ENCODE assay signal across 15 cellular contexts in the genomic region with DNA sequence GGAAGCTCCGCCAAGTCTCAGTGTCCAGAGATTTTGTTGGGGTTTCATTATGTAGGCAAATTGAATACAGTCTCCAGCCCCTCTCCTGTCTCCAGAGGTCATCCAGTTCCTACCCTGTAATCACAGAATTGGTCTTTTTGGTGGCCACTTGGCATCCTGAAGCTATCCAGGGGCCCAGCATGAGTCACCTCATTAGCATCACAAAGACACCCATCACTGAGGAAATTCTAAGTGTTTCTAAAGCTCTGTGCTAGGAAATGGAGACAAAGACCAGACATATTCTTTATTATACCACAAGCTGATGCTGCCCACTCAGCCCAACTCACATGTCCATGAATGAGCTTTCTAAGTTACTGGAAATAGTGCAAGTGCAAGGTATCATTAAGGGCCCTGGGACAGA. TPM values are rescaled to one million over a fixed set of nuclear protein-coding genes. Genes with fewer than 3 reads are reported as not detected.
DNase-seq lines count a peak whose midpoint lies in the region; ATAC-seq, FAIRE-seq and TF ChIP-seq lines count a peak whose summit lies in the region.
"Had no signal": no experiment of that assay in that cellular context is flagged by ENCODE, and none has a peak within 500 bp of the region (broad histone marks: within the 10 kb centered on the region; RNA-seq: fewer than 3 reads in every experiment).

No MANE protein-coding gene starts in this region.

- H2BK120ac ChIP-seq in H9 (ENCODE audit: low read depth, low read length, poor library complexity, severe bottlenecking), result no peak overlapping the region

- H3K4me1 ChIP-seq in A549, result peaks cover 25% of the 10 kb centered on the region; the same call in 2 of the 3 replicates
- no peaks in the 10 kb centered on the region; the same call in 1 of the 2 replicates for H3K4me1 ChIP-seq in H9 (ENCODE audit: insufficient read depth, low read length)
- H3K4me1 ChIP-seq in astrocyte (ENCODE audit: insufficient read depth, low read length), result peaks cover 5% of the 10 kb centered on the region
- H3K4me1 ChIP-seq in pancreas, result no peaks in the 10 kb centered on the region

- no peak for FAIRE-seq in A549 (lab: Jason Lieb, UNC)
- FAIRE-seq in astrocyte (lab: Jason Lieb, UNC), result no peak
- FAIRE-seq in pancreas (lab: Jason Lieb, UNC), result no peak

- H4K20me1 ChIP-seq in H9 (ENCODE audit: control insufficient read depth, insufficient read depth, insufficient read length) (no peaks in the 10 kb centered on the region), astrocyte (ENCODE audit: insufficient read depth, low read length) (no peaks in the 10 kb centered on the region)

- no peak overlapping the region for H2BK12ac ChIP-seq in H9 (ENCODE audit: insufficient read length, low read depth, low read length)

- CTCF ChIA-PET in A549 (lab: Yijun Ruan, JAX), result interaction anchor here (0.6 kb wide), 1 partner anchor 334 kb away, joined by 3 read pairs; no protein-coding TSS in a partner anchor

- H3K79me2 ChIP-seq in H9 (ENCODE audit: insufficient read depth, low read length) (no peaks in the 10 kb centered on the region), astrocyte (ENCODE audit: insufficient read depth, low read length) (no peaks in the 10 kb centered on the region)

- H2BK15ac ChIP-seq in H9 (ENCODE audit: low read depth, low read length), result no peak overlapping the region

- H3K14ac ChIP-seq in H9 (ENCODE audit: insufficient read depth, low read length), result no peak overlapping the region

- no peak overlapping the region for H4K8ac ChIP-seq in H9 (replicated peaks; ENCODE audit: insufficient read length, low read depth, low read length)

- 96% methylated on average over 1 of the region's 1 CpG for WGBS in A549 (ENCODE audit: missing lambda C conversion rate)
- no CpG with 5 or more reads among the region's 1 CpG for WGBS in H9 (ENCODE audit: extremely low coverage, insufficient read length, low lambda C conversion rate)
- WGBS in pancreas, 2 donors, result 98 to 100% methylated on average over 1 of the region's 1 CpG

- H2AK5ac ChIP-seq in H9 (ENCODE audit: insufficient read length, low read length), result no peak overlapping the region

- H3K9me3 ChIP-seq in A549 (no peaks in the 10 kb centered on the region), H9 (ENCODE audit: control insufficient read depth, low read depth, low read length) (no peaks in the 10 kb centered on the region), astrocyte (ENCODE audit: insufficient read depth, low read depth, low read length) (no peaks in the 10 kb centered on the region), pancreas (no peaks in the 10 kb centered on the region)
- H3K9me3 ChIP-seq: heart left ventricle had no signal

- TF ChIP-seq CTCF in A549 (IDR thresholded peaks at IDR 0.05) (no peak), H9 (conservative IDR thresholded peaks at IDR 0.05) (no peak), astrocyte (IDR thresholded peaks at IDR 0.05; ENCODE audit: insufficient read depth, low read depth, low read length) (no peak), pancreas (IDR thresholded peaks at IDR 0.05) (no peak)

- H3K27me3 ChIP-seq in H9 (ENCODE audit: insufficient read depth, low read length), result no peaks in the 10 kb centered on the region
- H3K27me3 ChIP-seq in astrocyte (ENCODE audit: insufficient read depth, low read length), result no peaks in the 10 kb centered on the region
- H3K27me3 ChIP-seq in pancreas, result no peaks in the 10 kb centered on the region
- H3K27me3 ChIP-seq: heart left ventricle had no signal

- no peak for TF ChIP-seq RAD21 in A549 (conservative IDR thresholded peaks at IDR 0.05 in 1 of 2, IDR thresholded peaks at IDR 0.05 in 1 of 2)

- ATAC-seq in A549 (no peak), pancreas (no peak), HG02885 (IDR thresholded peaks at IDR 0.05; ENCODE audit: poor library complexity, unreplicated experiment) (no peak)

- H3K4me1 Mint-ChIP-seq in H9 (peaks cover 6 to 17% of the 10 kb centered on the region in 2 experiments), astrocyte (ENCODE audit: low read depth, unreplicated experiment) (peaks cover 31% of the 10 kb centered on the region)

- no peaks in the 10 kb centered on the region for H3K79me1 ChIP-seq in H9 (ENCODE audit: insufficient read depth, low read depth, low read length, poor library complexity, severe bottlenecking)

- H3K4me3 ChIP-seq in A549 (no peak overlapping the region), astrocyte (ENCODE audit: insufficient read depth, low read depth, low read length) (no peak overlapping the region), pancreas (no peak overlapping the region)
- H3K4me3 ChIP-seq: heart left ventricle had no signal

- TF ChIP-seq POLR2A in A549 (IDR thresholded peaks at IDR 0.05; ENCODE audit: low read length), result no peak

- no peak overlapping the region for H3T11ph ChIP-seq in H9 (ENCODE audit: low read length)

- TF ChIP-seq EP300 in A549 (IDR thresholded peaks at IDR 0.05), result no peak

- H3K27ac Mint-ChIP-seq in H9, result no peak overlapping the region
- H3K27ac Mint-ChIP-seq in astrocyte (ENCODE audit: unreplicated experiment), result peak overlapping the region; percentile 89

- H3K4ac ChIP-seq in H9 (ENCODE audit: low read depth, low read length), result no peak overlapping the region

- H3K9ac ChIP-seq in H9 (ENCODE audit: extremely low read depth, insufficient read length, low read length) (no peak overlapping the region), astrocyte (ENCODE audit: low read length) (no peak overlapping the region)

- H3K27me3 Mint-ChIP-seq in H9 (ENCODE audit: low read depth) (no peaks in the 10 kb centered on the region; the same call in 1 of the 2 replicates), astrocyte (ENCODE audit: low read depth, unreplicated experiment) (no peaks in the 10 kb centered on the region)
- H3K27me3 Mint-ChIP-seq: activated CD4-positive, alpha-beta T cell treated with anti-CD3 and anti-CD28 coated beads, Interleukin-2, amount 10 ng/mL, durations not matched to agents 24 days and 14 days; dendritic cell treated with granulocyte-macrophage colony-stimulating factor and Interleukin-4, amounts not matched to agents 40 ng/mL and 50 ng/mL, for 4 days; IgD-negative memory B cell had no signal

- H3K56ac ChIP-seq in H9 (ENCODE audit: insufficient read length, low read depth, low read length), result no peak overlapping the region

- no peak overlapping the region for H3K18ac ChIP-seq in H9 (ENCODE audit: insufficient read length, low read depth, low read length)

- H3K4me2 ChIP-seq in A549 (peak overlapping the region; percentile 25), H9 (ENCODE audit: insufficient read depth, insufficient read length, low read length) (no peak overlapping the region), astrocyte (ENCODE audit: low read length) (peak overlapping the region; percentile 23)

- DNase-seq in A549 (ENCODE audit: low read depth in 1 of 2, low spot score in 1 of 2) (no peak), H9 (peak; percentile 63), astrocyte (ENCODE audit: low read depth) (peak; percentile 68), islet precursor cell (peak; percentile 64), SIG-M5 treated with dmso at 0.1 percent for 504 hours (lab: John Stamatoyannopoulos, UW; ENCODE audit: unreplicated experiment) (no peak), pancreas (no peak)
- DNase-seq in stimulated activated CD4-positive, alpha-beta T cell treated with anti-CD3 and anti-CD28 coated beads, Interleukin-2, amount 100 ng/mL, for 48 hours, result no peak
- DNase-seq: activated CD4-positive, alpha-beta T cell treated with anti-CD3 and anti-CD28 coated beads, Interleukin-2, amount 10 ng/mL, durations not matched to agents 24 days and 14 days; NCI-H1105; SIG-M5; stimulated activated CD4-positive, alpha-beta T cell treated with anti-CD3 and anti-CD28 coated beads, Interleukin-15, amount 100 ng/mL, for 24 hours had no signal

- no peak overlapping the region for H4K91ac ChIP-seq in H9 (ENCODE audit: insufficient read length, low read depth, low read length)

- no peaks in the 10 kb centered on the region for H3K23me2 ChIP-seq in H9 (ENCODE audit: insufficient read length, low read depth, low read length, poor library complexity, severe bottlenecking)

- H4K5ac ChIP-seq in H9 (ENCODE audit: insufficient read length, low read depth, low read length), result no peak overlapping the region

- POLR2A ChIA-PET in A549 (lab: Yijun Ruan, JAX), result no interaction called here

- H2BK5ac ChIP-seq in H9 (ENCODE audit: insufficient read length, low read length), result no peak overlapping the region

- H3K4me3 Mint-ChIP-seq in H9, result no peak overlapping the region
- H3K4me3 Mint-ChIP-seq in astrocyte (ENCODE audit: unreplicated experiment), result no peak overlapping the region
- H3K4me3 Mint-ChIP-seq: activated CD4-positive, alpha-beta T cell treated with anti-CD3 and anti-CD28 coated beads, Interleukin-2, amount 10 ng/mL, durations not matched to agents 24 days and 14 days; dendritic cell treated with granulocyte-macrophage colony-stimulating factor and Interleukin-4, amounts not matched to agents 40 ng/mL and 50 ng/mL, for 4 days; IgD-negative memory B cell had no signal

- no peak overlapping the region for H3K23ac ChIP-seq in H9 (ENCODE audit: insufficient read length, low read depth, low read length)

- no peaks in the 10 kb centered on the region for H3K36me3 ChIP-seq in astrocyte (ENCODE audit: insufficient read depth, low read length)
- no peaks in the 10 kb centered on the region for H3K36me3 ChIP-seq in pancreas

- H3K27ac ChIP-seq in A549, result peak overlapping the region in 1 of 2 experiments; percentile 31; a peak in 1 of 6 replicates
- H3K27ac ChIP-seq in H9 (ENCODE audit: insufficient read length, low read depth, low read length), result no peak overlapping the region
- H3K27ac ChIP-seq in astrocyte (ENCODE audit: low read depth, low read length), result peak overlapping the region; percentile 32
- H3K27ac ChIP-seq in pancreas, result no peak overlapping the region
- H3K27ac ChIP-seq: heart left ventricle had no signal

- no peak overlapping the region for H2BK20ac ChIP-seq in H9 (ENCODE audit: low read depth, low read length, poor library complexity, severe bottlenecking)

- H3K36me3 Mint-ChIP-seq in H9 (ENCODE audit: insufficient read depth in 1 of 3, low read depth in 3 of 3), result peaks cover 0 to 13% (median 6%) of the 10 kb centered on the region in 3 experiments; a peak in 3 of 7 replicates
- peaks cover 2% of the 10 kb centered on the region for H3K36me3 Mint-ChIP-seq in astrocyte (ENCODE audit: low read depth, unreplicated experiment)
- H3K36me3 Mint-ChIP-seq: IgD-negative memory B cell had no signal

- H3K9me3 Mint-ChIP-seq in H9 (peaks cover 5 to 6% of the 10 kb centered on the region in 2 experiments; a peak in 3 of 5 replicates), astrocyte (ENCODE audit: unreplicated experiment) (peaks cover 4% of the 10 kb centered on the region)
- H3K9me3 Mint-ChIP-seq: activated CD4-positive, alpha-beta T cell treated with anti-CD3 and anti-CD28 coated beads, Interleukin-2, amount 10 ng/mL, durations not matched to agents 24 days and 14 days; dendritic cell treated with granulocyte-macrophage colony-stimulating factor and Interleukin-4, amounts not matched to agents 40 ng/mL and 50 ng/mL, for 4 days; IgD-negative memory B cell had no signal

- no peak overlapping the region for H2AFZ ChIP-seq in H9 (ENCODE audit: low read length)
- no peak overlapping the region for H2AFZ ChIP-seq in astrocyte (ENCODE audit: low read depth, low read length)

- intact Hi-C loops in pancreas (cut with DNase I), result no loop called here

RNA-seq across cellular contexts. Expression of a gene that starts 60.0 kb away (rescaled TPM):
- polyA plus RNA-seq in A549 (2011; rRNA removed) (21.2 and 24.2 TPM in 2 replicates), A549 (2017; fragmentation: RNase III; extraction: RNeasy Plus Mini Kit Qiagen cat#74134 plus additional on column Dnase treatment) (12.0 to 14.9 TPM (median 14.7 TPM) in 3 replicates), pancreas (10 to 100 TPM; 22.1 to 23.6 TPM)
- polyA plus RNA-seq in A549 (2012; cell fraction: cytosol; rRNA removed), result 11.9 and 12.5 TPM in 2 replicates
- 27.3 and 29.7 TPM in 2 replicates for polyA plus RNA-seq in A549 (2012; cell fraction: nucleus; rRNA removed)
- polyA minus RNA-seq in A549 (2011; rRNA and poly(A)+ RNA removed), result 38.2 and 52.2 TPM in 2 replicates
- total RNA-seq in H9 (2021) (14.3 and 14.9 TPM in 2 replicates), astrocyte (22.7 and 23.4 TPM in 2 replicates), pancreas (10 to 100 TPM; 19.2 to 28.2 (median 23.6) TPM)

Comparison
In these comparisons a context has a peak if more than half of its experiments do, and no peak if none do; other contexts are left out.
1. DNase-seq: peak in H9 (single experiment), astrocyte (single experiment) and islet precursor cell (single experiment); none in A549 (0 of 2), stimulated activated CD4-positive, alpha-beta T cell treated with anti-CD3 and anti-CD28 coated beads, Interleukin-2, amount 100 ng/mL, for 48 hours (0 of 2), SIG-M5 treated with dmso at 0.1 percent for 504 hours (single experiment) and pancreas (0 of 6).